Comparison of ENCODE assay signal across 1 cellular context in the genomic region with DNA sequence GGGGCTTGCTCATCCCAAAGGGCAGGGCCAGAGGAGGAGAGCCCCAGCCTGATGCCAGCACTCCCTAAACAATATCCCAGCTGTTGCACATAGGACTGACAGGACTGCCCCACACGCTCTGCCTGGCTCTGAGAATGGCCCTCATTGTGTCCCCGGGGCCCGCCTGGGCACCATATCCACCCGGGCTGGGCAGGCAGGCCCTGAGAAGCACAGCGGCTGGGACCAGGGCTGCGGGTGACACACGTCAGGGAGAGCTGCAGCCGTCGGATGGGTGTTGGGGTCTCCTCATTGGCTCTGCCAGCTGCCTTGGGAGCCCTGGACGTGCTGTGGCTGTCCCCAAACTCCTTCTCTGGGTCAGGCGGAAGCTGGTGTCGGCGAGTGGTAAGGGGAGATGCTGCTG.
TF ChIP-seq lines count a peak whose summit lies in the region.

No MANE protein-coding gene starts in this region.

TF ChIP-seq in GM23338, 12 proteins besides CTCF, POLR2A, EP300 and RAD21 (continued from another document):
- TF ChIP-seq, protein P1, sequence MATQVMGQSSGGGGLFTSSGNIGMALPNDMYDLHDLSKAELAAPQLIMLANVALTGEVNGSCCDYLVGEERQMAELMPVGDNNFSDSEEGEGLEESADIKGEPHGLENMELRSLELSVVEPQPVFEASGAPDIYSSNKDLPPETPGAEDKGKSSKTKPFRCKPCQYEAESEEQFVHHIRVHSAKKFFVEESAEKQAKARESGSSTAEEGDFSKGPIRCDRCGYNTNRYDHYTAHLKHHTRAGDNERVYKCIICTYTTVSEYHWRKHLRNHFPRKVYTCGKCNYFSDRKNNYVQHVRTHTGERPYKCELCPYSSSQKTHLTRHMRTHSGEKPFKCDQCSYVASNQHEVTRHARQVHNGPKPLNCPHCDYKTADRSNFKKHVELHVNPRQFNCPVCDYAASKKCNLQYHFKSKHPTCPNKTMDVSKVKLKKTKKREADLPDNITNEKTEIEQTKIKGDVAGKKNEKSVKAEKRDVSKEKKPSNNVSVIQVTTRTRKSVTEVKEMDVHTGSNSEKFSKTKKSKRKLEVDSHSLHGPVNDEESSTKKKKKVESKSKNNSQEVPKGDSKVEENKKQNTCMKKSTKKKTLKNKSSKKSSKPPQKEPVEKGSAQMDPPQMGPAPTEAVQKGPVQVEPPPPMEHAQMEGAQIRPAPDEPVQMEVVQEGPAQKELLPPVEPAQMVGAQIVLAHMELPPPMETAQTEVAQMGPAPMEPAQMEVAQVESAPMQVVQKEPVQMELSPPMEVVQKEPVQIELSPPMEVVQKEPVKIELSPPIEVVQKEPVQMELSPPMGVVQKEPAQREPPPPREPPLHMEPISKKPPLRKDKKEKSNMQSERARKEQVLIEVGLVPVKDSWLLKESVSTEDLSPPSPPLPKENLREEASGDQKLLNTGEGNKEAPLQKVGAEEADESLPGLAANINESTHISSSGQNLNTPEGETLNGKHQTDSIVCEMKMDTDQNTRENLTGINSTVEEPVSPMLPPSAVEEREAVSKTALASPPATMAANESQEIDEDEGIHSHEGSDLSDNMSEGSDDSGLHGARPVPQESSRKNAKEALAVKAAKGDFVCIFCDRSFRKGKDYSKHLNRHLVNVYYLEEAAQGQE (IDR thresholded peaks at IDR 0.05; ENCODE audit: unreplicated experiment) = no peak
- TF ChIP-seq STAT1 (IDR thresholded peaks at IDR 0.05; ENCODE audit: unreplicated experiment) (no peak), CREB1 (CRISPR knock-in tag; IDR thresholded peaks at IDR 0.05; ENCODE audit: low read depth) (no peak)
TF ChIP-seq in GM23338: peak in this region for 0.
